Comparison of ENCODE assay signal across 8 cellular contexts in genomic region chr1:230066466-230067404, GRCh38. TPM values are rescaled to one million over a fixed set of nuclear protein-coding genes. Genes with fewer than 3 reads are reported as not detected.
DNase-seq lines count a peak whose midpoint lies in the region; ATAC-seq, FAIRE-seq and TF ChIP-seq lines count a peak whose summit lies in the region.

Gene GALNT2, plus strand, starts transcription at chr1:230067238. Its CDS starts 43 bp downstream, at chr1:230067281.

- H3K4me3 Mint-ChIP-seq in activated CD4-positive, alpha-beta T cell treated with anti-CD3 and anti-CD28 coated beads for 36 hours, result peak within 1 kb of the TSS; percentile 83

- H3K27me3 Mint-ChIP-seq in activated CD4-positive, alpha-beta T cell treated with anti-CD3 and anti-CD28 coated beads for 36 hours, result no peaks in the 10 kb centered on the region

- H3K4me3 ChIP-seq in BE2C (ENCODE audit: low read depth, low read length) (peak within 1 kb of the TSS; percentile 94), choroid plexus epithelial cell (ENCODE audit: low read depth, low read length) (peak within 1 kb of the TSS; percentile 82)

- H3K9me3 ChIP-seq in BE2C, result no peaks in the 10 kb centered on the region

- peaks cover 37% of the 10 kb centered on the region for H3K4me1 Mint-ChIP-seq in activated CD4-positive, alpha-beta T cell treated with anti-CD3 and anti-CD28 coated beads for 36 hours

- FAIRE-seq in GM19239 (lab: Jason Lieb, UNC), result peak; percentile 23

- H3K9me3 Mint-ChIP-seq in activated CD4-positive, alpha-beta T cell treated with anti-CD3 and anti-CD28 coated beads for 36 hours (ENCODE audit: low read depth), result peaks cover 13% of the 10 kb centered on the region

- no peaks in the 10 kb centered on the region; the same call in 1 of the 2 replicates for H3K4me1 ChIP-seq in BE2C

- H3K36me3 ChIP-seq in BE2C, result no peaks in the 10 kb centered on the region

- CTCF ChIA-PET in activated CD4-positive, alpha-beta T cell treated with anti-CD3 and anti-CD28 coated beads for 36 hours (lab: Charles Lee), result interaction anchor here (0.9 to 1.3 kb wide), 3 partner anchors 38 to 405 kb away, joined by 3 read pairs; no protein-coding TSS in a partner anchor

- DNase-seq in BE2C, result peak; percentile 95
- DNase-seq in GM19239 (ENCODE audit: insufficient read length, low spot score), result peak; percentile 93
- peak; percentile 38 for DNase-seq in NCI-H524 treated with DMSO at 0.1 percent for 48 hours (lab: John Stamatoyannopoulos, UW)
- DNase-seq in activated CD4-positive, alpha-beta T cell treated with anti-CD3 and anti-CD28 coated beads for 36 hours, result peak; percentile 95
- peak; percentile 85 for DNase-seq in choroid plexus epithelial cell (ENCODE audit: low read depth)
- peak; percentile 83 for DNase-seq in kidney glomerular epithelial cell (lab: John Stamatoyannopoulos, UW)
- peak; percentile 79 to 84 for DNase-seq in stimulated activated CD4-positive, alpha-beta T cell treated with anti-CD3 and anti-CD28 coated beads, Interleukin-15, amount 100 ng/mL, for 48 hours (ENCODE audit: low read depth in 2 of 2)

- peak; percentile 85 for ATAC-seq in HG03439 (IDR thresholded peaks at IDR 0.05; ENCODE audit: unreplicated experiment)
- peak; percentile 90 for ATAC-seq in activated CD4-positive, alpha-beta T cell treated with anti-CD3 and anti-CD28 coated beads for 36 hours

- intact Hi-C loops in activated CD4-positive, alpha-beta T cell treated with anti-CD3 and anti-CD28 coated beads for 36 hours (cut with DNase I, micrococcal nuclease), result loop anchor here (1.0 to 5.0 kb wide), 15 partner anchors 18 to 1659 kb away; partner anchors contain the start of genes ARV1 (in 1 of the 2), CCSAP (in 1 of the 2), COG2 (in 1 of the 2) and NUP133 (in 1 of the 2)

- POLR2A ChIA-PET in activated CD4-positive, alpha-beta T cell treated with anti-CD3 and anti-CD28 coated beads for 36 hours (lab: Charles Lee), result interaction anchor here (1.0 to 1.9 kb wide), 3 partner anchors 36 to 56 kb away, joined by 3 to 7 read pairs (median 3); no protein-coding TSS in a partner anchor

- H3K27me3 ChIP-seq in BE2C, result no peaks in the 10 kb centered on the region

- TF ChIP-seq CTCF in BE2C (IDR thresholded peaks at IDR 0.05; ENCODE audit: low read depth, low read length), result no peak
- no peak for TF ChIP-seq CTCF in choroid plexus epithelial cell (conservative IDR thresholded peaks at IDR 0.05; ENCODE audit: low read depth, low read length)

- peaks cover 7% of the 10 kb centered on the region for H3K36me3 Mint-ChIP-seq in activated CD4-positive, alpha-beta T cell treated with anti-CD3 and anti-CD28 coated beads for 36 hours (ENCODE audit: low read depth)

- H3K27ac Mint-ChIP-seq in activated CD4-positive, alpha-beta T cell treated with anti-CD3 and anti-CD28 coated beads for 36 hours, result peak within 1 kb of the TSS; percentile 89

RNA-seq across cellular contexts. Expression of gene GALNT2, which starts in this region (rescaled TPM):
- polyA plus RNA-seq in BE2C (2012; ENCODE audit: insufficient read depth, insufficient read length, low read depth), result 49.5 TPM
- total RNA-seq in activated CD4-positive, alpha-beta T cell treated with anti-CD3 and anti-CD28 coated beads for 36 hours, result 10 to 100 TPM; 48.2 to 51.0 TPM

Comparison
In these comparisons a context has a peak if more than half of its experiments do, and no peak if none do; other contexts are left out.
1. Peak in every context shown above with its lines: DNase-seq, ATAC-seq and H3K4me3 ChIP-seq.
2. DNase-seq: peak in every context shown above with its lines; median percentile 95 in BE2C; 95 in activated CD4-positive, alpha-beta T cell treated with anti-CD3 and anti-CD28 coated beads for 36 hours; 93 in GM19239; 85 in choroid plexus epithelial cell; 83 in kidney glomerular epithelial cell; 82 in stimulated activated CD4-positive, alpha-beta T cell treated with anti-CD3 and anti-CD28 coated beads, Interleukin-15, amount 100 ng/mL, for 48 hours; 38 in NCI-H524 treated with DMSO at 0.1 percent for 48 hours.